In genomic region chr12:958449-959123, GRCh38 we compare ENCODE assay signal across 1 cellular context.
TF ChIP-seq lines count a peak whose summit lies in the region.

No MANE protein-coding gene starts in this region.

TF ChIP-seq in GM12878, 131 proteins besides CTCF, POLR2A, EP300 and RAD21 (continued from another document):
- TF ChIP-seq E2F8 (IDR thresholded peaks at IDR 0.05; ENCODE audit: low read depth, partially characterized antibody) (no peak), SKIL (IDR thresholded peaks at IDR 0.05; ENCODE audit: low read depth, poor library complexity, severe bottlenecking) (no peak), BRCA1 (IDR thresholded peaks at IDR 0.05; ENCODE audit: low read depth, low read length) (no peak), TCF7 (IDR thresholded peaks at IDR 0.05; ENCODE audit: borderline replicate concordance) (peak; percentile 44; the same call in 1 of the 2 replicates), TCF12 (IDR thresholded peaks at IDR 0.05; ENCODE audit: low read depth, low read length) (peak; percentile 71; the same call in 1 of the 2 replicates), NR2C2 (IDR thresholded peaks at IDR 0.05; ENCODE audit: borderline replicate concordance, control insufficient read depth, insufficient read length, low read depth) (no peak), NR2F1 (conservative IDR thresholded peaks at IDR 0.05) (no peak), TARDBP (IDR thresholded peaks at IDR 0.05; ENCODE audit: borderline replicate concordance) (peak; percentile 67; the same call in 1 of the 2 replicates), ZBED1 (IDR thresholded peaks at IDR 0.05; ENCODE audit: borderline replicate concordance) (peak; percentile 84; the same call in 1 of the 2 replicates), YBX1 (IDR thresholded peaks at IDR 0.05) (no peak), BMI1 (IDR thresholded peaks at IDR 0.05; ENCODE audit: borderline replicate concordance) (no peak), KLF5 (IDR thresholded peaks at IDR 0.05; ENCODE audit: partially characterized antibody) (no peak), SREBF2 (IDR thresholded peaks at IDR 0.05; ENCODE audit: low read length) (no peak)
